8 cellular contexts compared by ENCODE assay signal in genomic region chr19:44954278-44954648, GRCh38. TPM values are rescaled to one million over a fixed set of nuclear protein-coding genes. Genes with fewer than 3 reads are reported as not detected.
A peak's percentile ranks its signal among the peaks of the same experiment; 100 is the strongest.
DNase-seq lines count a peak whose midpoint lies in the region; ATAC-seq and TF ChIP-seq lines count a peak whose summit lies in the region.

No MANE protein-coding gene starts in this region.

- H3K9ac ChIP-seq in OCI-LY3 (ENCODE audit: low read length), result peak overlapping the region; percentile 87

- peak overlapping the region; percentile 98 for H2AFZ ChIP-seq in OCI-LY3 (ENCODE audit: low read depth, low read length)

- no peaks in the 10 kb centered on the region for H3K9me3 ChIP-seq in OCI-LY3 (ENCODE audit: insufficient read depth, low read length)
- H3K9me3 ChIP-seq in psoas muscle, result no peaks in the 10 kb centered on the region

- 19 to 26% (median 22%) methylated on average over 13 of the region's 13 CpGs for WGBS in psoas muscle, 3 donors

- peaks cover 52% of the 10 kb centered on the region for H3K79me2 ChIP-seq in OCI-LY3 (ENCODE audit: low read length)

- TF ChIP-seq CTCF in GM12875 (IDR thresholded peaks at IDR 0.05; ENCODE audit: borderline replicate concordance, insufficient read depth, low read depth, low read length) (no peak), OCI-LY3 (IDR thresholded peaks at IDR 0.05; ENCODE audit: low read depth, low read length) (no peak), psoas muscle (IDR thresholded peaks at IDR 0.05) (no peak)

- DNase-seq in psoas muscle, result no peak
- DNase-seq in COR-L47 (lab: John Stamatoyannopoulos, UW), result no peak
- DNase-seq in NCI-H524 treated with DMSO at 0.1 percent for 48 hours (lab: John Stamatoyannopoulos, UW), result no peak
- no peak for DNase-seq in middle frontal gyrus (ENCODE audit: extremely low spot score, low spot score)

- H3K4me2 ChIP-seq in OCI-LY3 (ENCODE audit: low read length), result peak overlapping the region; percentile 72

- peak overlapping the region; percentile 85 for H3K27ac ChIP-seq in OCI-LY3 (ENCODE audit: low read length)
- H3K27ac ChIP-seq in psoas muscle, result peak overlapping the region; percentile 97

- H3K4me1 ChIP-seq in OCI-LY3 (ENCODE audit: low read length), result peaks cover 29% of the 10 kb centered on the region
- H3K4me1 ChIP-seq in psoas muscle, result peaks cover 41% of the 10 kb centered on the region

- H4K20me1 ChIP-seq in OCI-LY3 (ENCODE audit: insufficient read depth, low read length), result peaks cover 24% of the 10 kb centered on the region

- no peaks in the 10 kb centered on the region for H3K27me3 ChIP-seq in OCI-LY3 (ENCODE audit: low read depth, low read length)
- H3K27me3 ChIP-seq in psoas muscle (ENCODE audit: insufficient read depth in 3 of 3, low read length in 2 of 3), result no peaks in the 10 kb centered on the region

- ATAC-seq in esophagus mucosa (peak; percentile 6), psoas muscle (peak in 1 of 4 donors; percentile 4), GM19463 (IDR thresholded peaks at IDR 0.05; ENCODE audit: unreplicated experiment) (no peak)

- intact Hi-C loops in psoas muscle (cut with DNase I), result loop anchor here in 1 of 2 donors (2.0 kb wide), 1 partner anchor 47 kb away; the partner anchor contains the start of gene RELB

- peak overlapping the region; percentile 88 for H3K4me3 ChIP-seq in GM12875 (ENCODE audit: low read depth, low read length)
- peak overlapping the region; percentile 83 for H3K4me3 ChIP-seq in OCI-LY3 (ENCODE audit: low read length)
- H3K4me3 ChIP-seq in psoas muscle, result peak overlapping the region; percentile 78

- H3K36me3 ChIP-seq in OCI-LY3 (replicated peaks; ENCODE audit: low read depth, low read length), result no peaks in the 10 kb centered on the region
- H3K36me3 ChIP-seq in psoas muscle (ENCODE audit: insufficient read depth in 1 of 2, low read depth in 1 of 2), result peaks cover 0 to 14% of the 10 kb centered on the region in 2 donors

RNA-seq across cellular contexts. Expression of gene CLPTM1, which starts 0.9 kb away (rescaled TPM):
- total RNA-seq in esophagus mucosa, result 69.9 TPM
- total RNA-seq in psoas muscle, result 10 to 100 TPM; 78.4 to 98.7 (median 84.8) TPM
- polyA plus RNA-seq in psoas muscle, result 100 to 1,000 TPM in 1 of 3 donors, 10 to 100 TPM in 2; 77.7 to 129 (median 98.3) TPM

RNA-seq across cellular contexts. Expression of gene APOC2, which starts 8.4 kb away (rescaled TPM):
- total RNA-seq in esophagus mucosa (0.52 TPM), psoas muscle (under 1 TPM in 1 of 4 donors, not detected in 3; 0.98 TPM)
- polyA plus RNA-seq in psoas muscle, result not detected

RNA-seq across cellular contexts. Expression of gene APOC4, which starts 12.2 kb away (rescaled TPM):
- total RNA-seq in esophagus mucosa (not detected), psoas muscle (not detected)
- polyA plus RNA-seq in psoas muscle, result not detected

RNA-seq across cellular contexts. Expression of gene APOC1, which starts 39.9 kb away (rescaled TPM):
- total RNA-seq in esophagus mucosa, result 4.7 TPM
- 10 to 100 TPM in 1 of 4 donors, 1 to 10 TPM in 3; 5.7 to 16.8 (median 8.3) TPM for total RNA-seq in psoas muscle
- polyA plus RNA-seq in psoas muscle, result 10 to 100 TPM in 1 of 3 donors, 1 to 10 TPM in 2; 1.6 to 14.4 (median 4.7) TPM

RNA-seq across cellular contexts. Expression of gene RELB, which starts 47.0 kb away (rescaled TPM):
- total RNA-seq in esophagus mucosa (6.6 TPM), psoas muscle (10 to 100 TPM in 3 of 4 donors, 1 to 10 TPM in 1; 6.5 to 44.0 (median 13.5) TPM)
- polyA plus RNA-seq in psoas muscle, result 10 to 100 TPM; 10.3 to 14.1 (median 12.1) TPM
